Comparison of ENCODE assay signal across 9 cellular contexts in genomic region chr6:28490191-28490890, GRCh38. TPM values are rescaled to one million over a fixed set of nuclear protein-coding genes. Genes with fewer than 3 reads are reported as not detected.
A peak's percentile ranks its signal among the peaks of the same experiment; 100 is the strongest.
DNase-seq lines count a peak whose midpoint lies in the region; ATAC-seq and TF ChIP-seq lines count a peak whose summit lies in the region.
"Had no signal": no experiment of that assay in that cellular context is flagged by ENCODE, and none has a peak within 500 bp of the region (broad histone marks: within the 10 kb centered on the region; RNA-seq: fewer than 3 reads in every experiment).

No MANE protein-coding gene starts in this region.

- peaks cover 22% of the 10 kb centered on the region for H3K4me1 Mint-ChIP-seq in activated naive CD4-positive, alpha-beta T cell treated with anti-CD3 and anti-CD28 coated beads, Interleukin-2, amount 50 U/mL, for 24 hours
- H3K4me1 Mint-ChIP-seq in WTC11: peaks cover 18% of the 10 kb centered on the region

- CTCF ChIA-PET in WTC11 (lab: Charles Lee) (no interaction called here), PC-3 (lab: Charles Lee) (no interaction called here)

- H3K27me3 ChIP-seq in tibial nerve (peaks cover 0 to 32% of the 10 kb centered on the region in 2 donors), PC-3 (ENCODE audit: low read length) (no peaks in the 10 kb centered on the region)

- peak overlapping the region; percentile 77 for H3K4me3 Mint-ChIP-seq in activated naive CD4-positive, alpha-beta T cell treated with anti-CD3 and anti-CD28 coated beads, Interleukin-2, amount 50 U/mL, for 24 hours
- peak overlapping the region; percentile 90 for H3K4me3 Mint-ChIP-seq in WTC11

- TF ChIP-seq EP300 in tibial nerve (IDR thresholded peaks at IDR 0.05): no peak

- intact Hi-C loops in PC-3 (cut with micrococcal nuclease): no loop called here

- POLR2A ChIA-PET in WTC11 (lab: Charles Lee) (no interaction called here), PC-3 (lab: Charles Lee; ENCODE audit: unreplicated experiment) (no interaction called here)

- H3K4me1 ChIP-seq in tibial nerve (peaks cover 0 to 11% (median 0%) of the 10 kb centered on the region in 4 donors), PC-3 (ENCODE audit: insufficient read depth, low read length) (peaks cover 13% of the 10 kb centered on the region)

- no peaks in the 10 kb centered on the region for H4K20me1 ChIP-seq in PC-3 (ENCODE audit: low read length)

- H3K36me3 ChIP-seq in tibial nerve: no peaks in the 10 kb centered on the region
- no peaks in the 10 kb centered on the region for H3K36me3 ChIP-seq in PC-3 (ENCODE audit: low read depth, low read length)

- H3K27ac ChIP-seq in tibial nerve: peak overlapping the region in 2 of 4 donors; percentile 26 to 70
- H3K27ac ChIP-seq in PC-3 (ENCODE audit: low read length): no peak overlapping the region

- no peak overlapping the region for H2AFZ ChIP-seq in PC-3 (ENCODE audit: low read length)

- H3K9me3 ChIP-seq in tibial nerve (no peaks in the 10 kb centered on the region), PC-3 (ENCODE audit: low read length) (no peaks in the 10 kb centered on the region)

- TF ChIP-seq CTCF in WTC11 (IDR thresholded peaks at IDR 0.05): no peak
- no peak for TF ChIP-seq CTCF in tibial nerve (IDR thresholded peaks at IDR 0.05)
- no peak for TF ChIP-seq CTCF in PC-3 (conservative IDR thresholded peaks at IDR 0.05; ENCODE audit: low read depth, low read length)

- TF ChIP-seq POLR2A in tibial nerve (IDR thresholded peaks at IDR 0.05): no peak

- no peaks in the 10 kb centered on the region for H3K36me3 Mint-ChIP-seq in activated naive CD4-positive, alpha-beta T cell treated with anti-CD3 and anti-CD28 coated beads, Interleukin-2, amount 50 U/mL, for 24 hours
- H3K36me3 Mint-ChIP-seq in WTC11: no peaks in the 10 kb centered on the region

- no peak for DNase-seq in activated naive CD4-positive, alpha-beta T cell treated with anti-CD3 and anti-CD28 coated beads, Interleukin-2, amount 50 U/mL, for 16 hours
- DNase-seq in WTC11 (ENCODE audit: low spot score): no peak
- DNase-seq in tibial nerve (ENCODE audit: low spot score in 2 of 2): no peak
- DNase-seq in midbrain (lab: John Stamatoyannopoulos, UW): no peak
- DNase-seq in PC-3: no peak
- no peak for DNase-seq in NCI-H1092 treated with DMSO at 0.1 percent for 48 hours (lab: John Stamatoyannopoulos, UW)

- H3K4me2 ChIP-seq in PC-3 (ENCODE audit: low read length): no peak overlapping the region

- H3K4me3 ChIP-seq in iPS-11a (ENCODE audit: low read depth, low read length): peak overlapping the region; percentile 56
- H3K4me3 ChIP-seq in tibial nerve: peak overlapping the region; percentile 10 to 49 (median 26)
- H3K4me3 ChIP-seq in PC-3 (ENCODE audit: low read length): no peak overlapping the region

- H3K9me3 Mint-ChIP-seq in activated naive CD4-positive, alpha-beta T cell treated with anti-CD3 and anti-CD28 coated beads, Interleukin-2, amount 50 U/mL, for 24 hours: no peaks in the 10 kb centered on the region
- H3K9me3 Mint-ChIP-seq in WTC11: no peaks in the 10 kb centered on the region

- BruUV-seq in PC-3 (replicated peaks; lab: Mats Ljungman, UMichigan): no TSS peak

- 8 to 10% methylated on average over 23 of the region's 23 CpGs for whole genome bisulfite sequencing in tibial nerve, 2 donors

- no peaks in the 10 kb centered on the region for H3K79me2 ChIP-seq in PC-3 (ENCODE audit: low read length)

- H3K9ac ChIP-seq in PC-3 (ENCODE audit: low read length): no peak overlapping the region

- H3K9me2 ChIP-seq in PC-3 (replicated peaks; ENCODE audit: low read length): no peaks in the 10 kb centered on the region

- H3K27ac Mint-ChIP-seq in activated naive CD4-positive, alpha-beta T cell treated with anti-CD3 and anti-CD28 coated beads, Interleukin-2, amount 50 U/mL, for 24 hours: peak overlapping the region; percentile 25
- peak overlapping the region; percentile 83 for H3K27ac Mint-ChIP-seq in WTC11

- H3F3A ChIP-seq in PC-3 (ENCODE audit: low read length, unreplicated experiment): no peaks in the 10 kb centered on the region

- ATAC-seq in WTC11: peak; percentile 4
- no peak for ATAC-seq in PC-3

- peaks cover 45% of the 10 kb centered on the region for H3K27me3 Mint-ChIP-seq in activated naive CD4-positive, alpha-beta T cell treated with anti-CD3 and anti-CD28 coated beads, Interleukin-2, amount 50 U/mL, for 24 hours
- H3K27me3 Mint-ChIP-seq in WTC11 (ENCODE audit: low read depth): peaks cover 6% of the 10 kb centered on the region; the same call in 1 of the 2 replicates

TF ChIP-seq in WTC11, 78 proteins besides CTCF, POLR2A, EP300 and RAD21:
- TF ChIP-seq TP53 (CRISPR knock-in tag; IDR thresholded peaks at IDR 0.05) (no peak), HMGXB4 (CRISPR knock-in tag; IDR thresholded peaks at IDR 0.05) (0 out of 2 replicates have a peak, but pooled peaks have one; percentile 3)

RNA-seq across cellular contexts. Expression of gene GPX6, which starts 25.3 kb away (rescaled TPM):
- not detected in 3 replicates for total RNA-seq in WTC11 (2021)
- not detected for total RNA-seq in tibial nerve
- total RNA-seq in PC-3 (2014; rRNA removed): not detected in 2 replicates
- total RNA-seq: activated CD8-positive, alpha-beta memory T cell treated with anti-CD3 and anti-CD28 coated beads for 36 hours had no signal

RNA-seq across cellular contexts. Expression of gene GPX5, which starts 35.3 kb away (rescaled TPM):
- total RNA-seq in WTC11 (2021): not detected in 3 replicates
- not detected for total RNA-seq in tibial nerve
- not detected in 2 replicates for total RNA-seq in PC-3 (2014; rRNA removed)
- total RNA-seq: activated CD8-positive, alpha-beta memory T cell treated with anti-CD3 and anti-CD28 coated beads for 36 hours had no signal

RNA-seq across cellular contexts. Expression of gene ZSCAN23, which starts 47.0 kb away (rescaled TPM):
- 8.7 to 9.3 TPM (median 9.0 TPM) in 3 replicates for total RNA-seq in WTC11 (2021)
- total RNA-seq in tibial nerve: 1 to 10 TPM; 1.5 to 6.6 (median 2.6) TPM
- 2.2 and 3.4 TPM in 2 replicates for total RNA-seq in PC-3 (2014; rRNA removed)
